ENCODE assay signal across 11 cellular contexts in genomic region chr2:158391876-158392275, GRCh38.
DNase-seq lines count a peak whose midpoint lies in the region; ATAC-seq and TF ChIP-seq lines count a peak whose summit lies in the region.
"Had no signal": no experiment of that assay in that cellular context is flagged by ENCODE, and none has a peak within 500 bp of the region (broad histone marks: within the 10 kb centered on the region; RNA-seq: fewer than 3 reads in every experiment).

No MANE protein-coding gene starts in this region.

- WGBS in adrenal gland, 4 donors, result 72 to 92% (median 81%) methylated on average over 2 of the region's 2 CpGs

- H3K4me2 ChIP-seq in HCT116 (ENCODE audit: low read length), result peak overlapping the region; percentile 20

- no peak overlapping the region for H3K27ac Mint-ChIP-seq in activated naive CD8-positive, alpha-beta T cell treated with anti-CD3 and anti-CD28 coated beads for 36 hours
- H3K27ac Mint-ChIP-seq in natural killer cell, result peak overlapping the region in 1 of 2 donors; percentile 35

- ATAC-seq in HCT116, result no peak
- peak; percentile 62 to 89 (median 68) for ATAC-seq in natural killer cell

- no peak overlapping the region for H3K27ac ChIP-seq in HCT116 (ENCODE audit: low read depth, low read length)
- H3K27ac ChIP-seq in adrenal gland, result no peak overlapping the region

- H3K27me3 Mint-ChIP-seq in activated naive CD8-positive, alpha-beta T cell treated with anti-CD3 and anti-CD28 coated beads for 36 hours, result peaks cover 20% of the 10 kb centered on the region
- H3K27me3 Mint-ChIP-seq in natural killer cell (ENCODE audit: low read depth in 2 of 2), result peaks cover 0 to 5% of the 10 kb centered on the region in 2 donors

- H3K9me3 ChIP-seq in HCT116 (ENCODE audit: control insufficient read depth in 1 of 2, insufficient read depth in 1 of 2, low read depth in 1 of 2, low read length in 2 of 2) (no peaks in the 10 kb centered on the region), adrenal gland (replicated peaks in 1 of 3) (no peaks in the 10 kb centered on the region)

- CTCF ChIA-PET in HCT116 (lab: Charles Lee), result no interaction called here

- intact Hi-C loops in HCT116 (cut with micrococcal nuclease) (no loop called here), natural killer cell (cut with micrococcal nuclease) (no loop called here), adrenal gland (cut with DNase I) (no loop called here)

- H3K36me3 ChIP-seq in HCT116 (ENCODE audit: control insufficient read depth in 1 of 2, insufficient read depth in 2 of 2, low read length in 2 of 2), result no peaks in the 10 kb centered on the region
- H3K36me3 ChIP-seq in adrenal gland (replicated peaks in 1 of 2), result no peaks in the 10 kb centered on the region

- POLR2A ChIA-PET in HCT116 (lab: Charles Lee), result no interaction called here

- no TSS peak for BruUV-seq in HCT116 (replicated peaks; lab: Mats Ljungman, UMichigan)

- TF ChIP-seq CTCF in HCT116 (IDR thresholded peaks at IDR 0.05 in 2 of 3, conservative IDR thresholded peaks at IDR 0.05 in 1 of 3; ENCODE audit: borderline replicate concordance in 1 of 3, insufficient read depth in 1 of 3, low read depth in 2 of 3, low read length in 2 of 3) (no peak), natural killer cell (IDR thresholded peaks at IDR 0.05) (no peak), adrenal gland (IDR thresholded peaks at IDR 0.05) (no peak)

- no peak overlapping the region for H3K4me3 Mint-ChIP-seq in activated naive CD8-positive, alpha-beta T cell treated with anti-CD3 and anti-CD28 coated beads for 36 hours
- H3K4me3 Mint-ChIP-seq in natural killer cell, result no peak overlapping the region

- peaks cover 0 to 8% of the 10 kb centered on the region in 2 experiments; a peak in 3 of 4 replicates for H3K4me1 ChIP-seq in HCT116 (ENCODE audit: control insufficient read depth in 1 of 2, insufficient read depth in 2 of 2, low read length in 2 of 2)
- H3K4me1 ChIP-seq in adrenal gland (replicated peaks in 1 of 2), result no peaks in the 10 kb centered on the region

- no peaks in the 10 kb centered on the region for H3K9me3 Mint-ChIP-seq in activated naive CD8-positive, alpha-beta T cell treated with anti-CD3 and anti-CD28 coated beads for 36 hours
- no peaks in the 10 kb centered on the region for H3K9me3 Mint-ChIP-seq in natural killer cell

- H3K27me3 ChIP-seq in HCT116 (ENCODE audit: insufficient read depth, low read length) (no peaks in the 10 kb centered on the region), adrenal gland (no peaks in the 10 kb centered on the region)

- no peaks in the 10 kb centered on the region for H3K9me2 ChIP-seq in HCT116 (ENCODE audit: insufficient read depth)

- H3K36me3 Mint-ChIP-seq in activated naive CD8-positive, alpha-beta T cell treated with anti-CD3 and anti-CD28 coated beads for 36 hours, result no peaks in the 10 kb centered on the region
- no peaks in the 10 kb centered on the region for H3K36me3 Mint-ChIP-seq in natural killer cell

- TF ChIP-seq POLR2A in HCT116 (IDR thresholded peaks at IDR 0.05; ENCODE audit: borderline replicate concordance, extremely low read depth, insufficient read depth, insufficient read length) (no peak), adrenal gland (IDR thresholded peaks at IDR 0.05) (no peak)

- TF ChIP-seq RAD21 in HCT116 (IDR thresholded peaks at IDR 0.05; ENCODE audit: low read depth), result no peak

- no peak overlapping the region for H3K9ac ChIP-seq in HCT116 (ENCODE audit: low read length)

- RAD21 ChIA-PET in HCT116 (lab: Charles Lee; ENCODE audit: low non-redundant PET in 1 of 2, low total read pairs in 2 of 2, uncharacterized antibody in 2 of 2, unreplicated experiment in 2 of 2), result no interaction called here

- peak; percentile 2 for DNase-seq in NOMO-1 treated with DMSO at 0.1 percent for 48 hours (lab: John Stamatoyannopoulos, UW; ENCODE audit: unreplicated experiment)
- DNase-seq in NOMO-1 treated with dmso at 0.1 percent for 144 hours (lab: John Stamatoyannopoulos, UW; ENCODE audit: unreplicated experiment), result no peak
- DNase-seq in HCT116 (ENCODE audit: low read depth, low spot score), result peak; percentile 6
- DNase-seq in activated naive CD8-positive, alpha-beta T cell treated with anti-CD3 and anti-CD28 coated beads for 36 hours, result peak; percentile 0
- DNase-seq in natural killer cell, result no peak
- DNase-seq in NCI-H526 (lab: John Stamatoyannopoulos, UW), result no peak
- no peak for DNase-seq in SHP77 (lab: John Stamatoyannopoulos, UW)
- DNase-seq in adrenal gland, result no peak
- DNase-seq: activated CD4-positive, alpha-beta T cell treated with anti-CD3 and anti-CD28 coated beads, Interleukin-2, amount 50 U/mL, for 1 hour; erythroblast; NCI-H524 had no signal

- no peak overlapping the region for H3K4me3 ChIP-seq in HCT116 (replicated peaks in 1 of 2; ENCODE audit: low read depth in 1 of 2, low read length in 2 of 2)
- no peak overlapping the region for H3K4me3 ChIP-seq in adrenal gland

- no peaks in the 10 kb centered on the region for H4K20me1 ChIP-seq in HCT116 (ENCODE audit: insufficient read depth)

- peaks cover 8% of the 10 kb centered on the region for H3K4me1 Mint-ChIP-seq in activated naive CD8-positive, alpha-beta T cell treated with anti-CD3 and anti-CD28 coated beads for 36 hours
- H3K4me1 Mint-ChIP-seq in natural killer cell, result peaks cover 9% of the 10 kb centered on the region in 2 donors

- no peaks in the 10 kb centered on the region for H3K79me2 ChIP-seq in HCT116 (ENCODE audit: insufficient read depth, low read length)

- no peak overlapping the region for H2AFZ ChIP-seq in HCT116 (ENCODE audit: low read depth, low read length, poor library complexity, severe bottlenecking)

TF ChIP-seq in HCT116, 20 proteins besides CTCF, POLR2A, EP300 and RAD21:
- TF ChIP-seq TCF7L2 (IDR thresholded peaks at IDR 0.05; ENCODE audit: borderline replicate concordance, extremely low read depth, insufficient read depth, insufficient read length) (peak; percentile 45), REST (IDR thresholded peaks at IDR 0.05; ENCODE audit: low read depth) (no peak), JUND (IDR thresholded peaks at IDR 0.05) (peak; percentile 35), ELF1 (IDR thresholded peaks at IDR 0.05; ENCODE audit: borderline replicate concordance, low read depth) (no peak), FOSL1 (IDR thresholded peaks at IDR 0.05; ENCODE audit: low read depth) (peak; percentile 46), POLR2AphosphoS5 (IDR thresholded peaks at IDR 0.05; ENCODE audit: low read depth, low read length) (no peak), SRF (IDR thresholded peaks at IDR 0.05; ENCODE audit: low read depth) (no peak)

Comparison
In these comparisons a context has a peak if more than half of its experiments do, and no peak if none do; other contexts are left out.
1. DNase-seq: peak in NOMO-1 treated with DMSO at 0.1 percent for 48 hours (single experiment), HCT116 (single experiment) and activated naive CD8-positive, alpha-beta T cell treated with anti-CD3 and anti-CD28 coated beads for 36 hours (single experiment); none in NOMO-1 treated with dmso at 0.1 percent for 144 hours (single experiment), natural killer cell (single experiment), NCI-H526 (0 of 2), SHP77 (0 of 2) and adrenal gland (0 of 7).